In genomic region chr3:127718916-127719290, GRCh38 we compare ENCODE assay signal across 21 cellular contexts. TPM values are rescaled to one million over a fixed set of nuclear protein-coding genes. Genes with fewer than 3 reads are reported as not detected.
DNase-seq lines count a peak whose midpoint lies in the region; ATAC-seq and TF ChIP-seq lines count a peak whose summit lies in the region.
"Had no signal": no experiment of that assay in that cellular context is flagged by ENCODE, and none has a peak within 500 bp of the region (broad histone marks: within the 10 kb centered on the region; RNA-seq: fewer than 3 reads in every experiment).

No MANE protein-coding gene starts in this region.

- H3K4me1 Mint-ChIP-seq in glutamatergic neuron (ENCODE audit: low read depth, unreplicated experiment) = peaks cover 72% of the 10 kb centered on the region
- H3K4me1 Mint-ChIP-seq: CD8-positive, alpha-beta memory T cell had no signal

- H3K27me3 Mint-ChIP-seq in glutamatergic neuron (ENCODE audit: unreplicated experiment) = peaks cover 8% of the 10 kb centered on the region

- peak overlapping the region; percentile 34 for H3K4me3 Mint-ChIP-seq in glutamatergic neuron (ENCODE audit: unreplicated experiment)
- H3K4me3 Mint-ChIP-seq: CD8-positive, alpha-beta memory T cell had no signal

- H3K27ac Mint-ChIP-seq in glutamatergic neuron (ENCODE audit: unreplicated experiment) = peak overlapping the region; percentile 43

- H3K4me3 ChIP-seq in heart left ventricle (no peak overlapping the region), RWPE2 (ENCODE audit: severe bottlenecking) (no peak overlapping the region), stomach smooth muscle (ENCODE audit: low read length in 2 of 2) (no peak overlapping the region)

- H3K9ac ChIP-seq in stomach smooth muscle (ENCODE audit: low read length in 2 of 2) = no peak overlapping the region

- DNase-seq in heart left ventricle (peak in 1 of 5 donors; percentile 11), left ventricle myocardium superior (no peak), RWPE2 (ENCODE audit: low spot score) (peak; percentile 19), glutamatergic neuron (peak; percentile 11), NCI-H446 treated with DMSO at 0.1 percent for 48 hours (lab: John Stamatoyannopoulos, UW) (no peak), GM13976 (ENCODE audit: low spot score) (no peak)
- DNase-seq in stimulated activated CD4-positive, alpha-beta T cell treated with anti-CD3 and anti-CD28 coated beads, Interleukin-12 subunit alpha, Interleukin-12 subunit beta, amount 100 ng/mL, for 4 hours = no peak
- DNase-seq: AML-193; C1 segment of cervical spinal cord; Calu3; CD8-positive, alpha-beta memory T cell; DMS153; GOT3; HCEC 1CT; IMR-90; NCI-H1417; NCI-H1694 treated with DMSO at 0.1 percent for 48 hours; NCI-H2081 treated with DMSO at 0.1 percent for 48 hours; NCI-H2171 treated with DMSO at 0.1 percent for 48 hours; NCI-H526 treated with DMSO at 0.1 percent for 48 hours had no signal

- intact Hi-C loops in heart left ventricle (cut with DNase I) = no loop called here
- intact Hi-C loops in left ventricle myocardium superior (cut with micrococcal nuclease) = no loop called here

- no peaks in the 10 kb centered on the region for H3K9me3 ChIP-seq in heart left ventricle
- no peaks in the 10 kb centered on the region for H3K9me3 ChIP-seq in RWPE2 (ENCODE audit: severe bottlenecking)
- no peaks in the 10 kb centered on the region for H3K9me3 ChIP-seq in stomach smooth muscle (ENCODE audit: control insufficient read depth in 2 of 2, low read length in 2 of 2)

- ATAC-seq in heart left ventricle = no peak
- ATAC-seq in left ventricle myocardium superior = no peak
- ATAC-seq in RWPE2 (ENCODE audit: low read depth) = no peak

- TF ChIP-seq CTCF in heart left ventricle (IDR thresholded peaks at IDR 0.05) = no peak
- TF ChIP-seq CTCF in RWPE2 (IDR thresholded peaks at IDR 0.05; ENCODE audit: poor library complexity, severe bottlenecking) = no peak
- TF ChIP-seq CTCF in glutamatergic neuron (IDR thresholded peaks at IDR 0.05; ENCODE audit: partially characterized antibody, unreplicated experiment) = no peak
- no peak for TF ChIP-seq CTCF in GM13976 (IDR thresholded peaks at IDR 0.05; ENCODE audit: borderline replicate concordance, control extremely low read depth, extremely low read depth, insufficient read depth, missing control alignments)

- H3K4me1 ChIP-seq in heart left ventricle (peaks cover 12 to 81% (median 56%) of the 10 kb centered on the region in 12 donors), RWPE2 (ENCODE audit: insufficient read depth, poor library complexity, severe bottlenecking) (no peaks in the 10 kb centered on the region), stomach smooth muscle (ENCODE audit: control insufficient read depth, insufficient read depth, low read length) (peaks cover 49% of the 10 kb centered on the region)

- in situ Hi-C loops in GM13976 (cut with MboI; ENCODE audit: low sequenced_read_pairs, unreplicated experiment) = no loop called here

- H3K36me3 ChIP-seq in heart left ventricle (peaks cover 0 to 77% (median 25%) of the 10 kb centered on the region in 9 donors), RWPE2 (ENCODE audit: low read depth) (no peaks in the 10 kb centered on the region), stomach smooth muscle (ENCODE audit: control insufficient read depth in 2 of 2, insufficient read depth in 2 of 2, low read length in 2 of 2) (peaks cover 0 to 13% of the 10 kb centered on the region in 2 donors)

- H3K27me3 ChIP-seq in heart left ventricle (no peaks in the 10 kb centered on the region), RWPE2 (ENCODE audit: insufficient read depth, poor library complexity, severe bottlenecking) (no peaks in the 10 kb centered on the region), stomach smooth muscle (ENCODE audit: control insufficient read depth in 1 of 2, insufficient read depth in 2 of 2, low read length in 2 of 2) (no peaks in the 10 kb centered on the region)

- TF ChIP-seq POLR2A in heart left ventricle (IDR thresholded peaks at IDR 0.05) = no peak

- no peaks in the 10 kb centered on the region for H3K36me3 Mint-ChIP-seq in glutamatergic neuron (ENCODE audit: unreplicated experiment)
- H3K36me3 Mint-ChIP-seq: CD8-positive, alpha-beta memory T cell had no signal

- 57 to 64% (median 62%) methylated on average over 3 of the region's 3 CpGs for WGBS in heart left ventricle, 4 donors

- H3K9me3 Mint-ChIP-seq in glutamatergic neuron (ENCODE audit: unreplicated experiment) = peaks cover 14% of the 10 kb centered on the region
- H3K9me3 Mint-ChIP-seq: CD8-positive, alpha-beta memory T cell had no signal

- H3K27ac ChIP-seq in heart left ventricle (peak overlapping the region in 10 of 12 donors; percentile 4 to 95 (median 54)), RWPE2 (ENCODE audit: poor library complexity, severe bottlenecking) (no peak overlapping the region), stomach smooth muscle (ENCODE audit: low read length) (peak overlapping the region; percentile 18)

RNA-seq across cellular contexts. Expression of gene ABTB1, which starts 46.2 kb away (rescaled TPM):
- 10 to 100 TPM; 15.4 to 39.3 (median 30.9) TPM for total RNA-seq in heart left ventricle
- polyA plus RNA-seq in heart left ventricle = 10 to 100 TPM; 29.3 to 35.3 TPM
- 34.2 TPM for total RNA-seq in left ventricle myocardium superior
- total RNA-seq in glutamatergic neuron (ENCODE audit: unreplicated experiment) = 35.0 TPM

Comparison
In these comparisons a context has a peak if more than half of its experiments do, and no peak if none do; other contexts are left out.
1. DNase-seq: peak in RWPE2 (single experiment) and glutamatergic neuron (single experiment); none in left ventricle myocardium superior (single experiment), NCI-H446 treated with DMSO at 0.1 percent for 48 hours (single experiment), stimulated activated CD4-positive, alpha-beta T cell treated with anti-CD3 and anti-CD28 coated beads, Interleukin-12 subunit alpha, Interleukin-12 subunit beta, amount 100 ng/mL, for 4 hours (single experiment) and GM13976 (single experiment).